Comparison of ENCODE assay signal across 19 cellular contexts in genomic region chr1:8780405-8780804, GRCh38. TPM values are rescaled to one million over a fixed set of nuclear protein-coding genes. Genes with fewer than 3 reads are reported as not detected.
DNase-seq lines count a peak whose midpoint lies in the region; ATAC-seq and TF ChIP-seq lines count a peak whose summit lies in the region.
"Had no signal": no experiment of that assay in that cellular context is flagged by ENCODE, and none has a peak within 500 bp of the region (broad histone marks: within the 10 kb centered on the region; RNA-seq: fewer than 3 reads in every experiment).

No MANE protein-coding gene starts in this region.

- H3K4me3 ChIP-seq in MM.1S (ENCODE audit: low read length) (no peak overlapping the region), psoas muscle (no peak overlapping the region)

- H3K27ac ChIP-seq in MM.1S (ENCODE audit: low read length): peak overlapping the region; percentile 9; the same call in 1 of the 2 replicates
- H3K27ac ChIP-seq in psoas muscle: peak overlapping the region; percentile 58
- H3K27ac ChIP-seq: 22Rv1 had no signal

- intact Hi-C loops in psoas muscle (cut with DNase I): no loop called here

- H3K27ac Mint-ChIP-seq in activated naive CD8-positive, alpha-beta T cell: peak overlapping the region; percentile 13
- no peak overlapping the region for H3K27ac Mint-ChIP-seq in activated naive CD8-positive, alpha-beta T cell treated with anti-CD3 and anti-CD28 coated beads for 36 hours
- no peak overlapping the region for H3K27ac Mint-ChIP-seq in activated T-cell treated with anti-CD3 and anti-CD28 coated beads, Interleukin-2, amount 50 U/mL, for 24 hours
- H3K27ac Mint-ChIP-seq: B cell had no signal

- H3K9me3 ChIP-seq in MM.1S (replicated peaks; ENCODE audit: insufficient read depth, low read length) (no peaks in the 10 kb centered on the region), psoas muscle (no peaks in the 10 kb centered on the region)

- no peak overlapping the region for H3K9ac ChIP-seq in MM.1S (ENCODE audit: low read length)

- H3K36me3 ChIP-seq in MM.1S (replicated peaks; ENCODE audit: insufficient read depth, low read length): no peaks in the 10 kb centered on the region
- no peaks in the 10 kb centered on the region for H3K36me3 ChIP-seq in psoas muscle (ENCODE audit: insufficient read depth in 1 of 2, low read depth in 1 of 2)

- H3K4me2 ChIP-seq in MM.1S (ENCODE audit: low read depth, low read length): peak overlapping the region; percentile 20; the same call in 1 of the 2 replicates

- H3K4me1 ChIP-seq in MM.1S (ENCODE audit: low read length): peaks cover 9% of the 10 kb centered on the region
- H3K4me1 ChIP-seq in psoas muscle: peaks cover 4% of the 10 kb centered on the region

- no peaks in the 10 kb centered on the region for H4K20me1 ChIP-seq in MM.1S (ENCODE audit: insufficient read depth, low read length)

- H3K27me3 Mint-ChIP-seq in activated naive CD8-positive, alpha-beta T cell: no peaks in the 10 kb centered on the region
- H3K27me3 Mint-ChIP-seq in activated naive CD8-positive, alpha-beta T cell treated with anti-CD3 and anti-CD28 coated beads for 36 hours: no peaks in the 10 kb centered on the region
- no peaks in the 10 kb centered on the region for H3K27me3 Mint-ChIP-seq in activated T-cell treated with anti-CD3 and anti-CD28 coated beads, Interleukin-2, amount 50 U/mL, for 24 hours
- H3K27me3 Mint-ChIP-seq: B cell; CD4-positive, alpha-beta memory T cell had no signal

- H3K36me3 Mint-ChIP-seq in activated naive CD8-positive, alpha-beta T cell: no peaks in the 10 kb centered on the region
- H3K36me3 Mint-ChIP-seq in activated naive CD8-positive, alpha-beta T cell treated with anti-CD3 and anti-CD28 coated beads for 36 hours: peaks cover 3% of the 10 kb centered on the region
- no peaks in the 10 kb centered on the region for H3K36me3 Mint-ChIP-seq in activated T-cell treated with anti-CD3 and anti-CD28 coated beads, Interleukin-2, amount 50 U/mL, for 24 hours (ENCODE audit: low read depth)
- H3K36me3 Mint-ChIP-seq: CD4-positive, alpha-beta memory T cell had no signal

- peaks cover 19% of the 10 kb centered on the region for H3K4me1 Mint-ChIP-seq in activated naive CD8-positive, alpha-beta T cell (ENCODE audit: low read depth)
- H3K4me1 Mint-ChIP-seq in activated naive CD8-positive, alpha-beta T cell treated with anti-CD3 and anti-CD28 coated beads for 36 hours: peaks cover 14% of the 10 kb centered on the region
- H3K4me1 Mint-ChIP-seq in activated T-cell treated with anti-CD3 and anti-CD28 coated beads, Interleukin-2, amount 50 U/mL, for 24 hours (ENCODE audit: low read depth): peaks cover 15% of the 10 kb centered on the region

- no peaks in the 10 kb centered on the region for H3K9me3 Mint-ChIP-seq in activated naive CD8-positive, alpha-beta T cell (ENCODE audit: low read depth)
- H3K9me3 Mint-ChIP-seq in activated naive CD8-positive, alpha-beta T cell treated with anti-CD3 and anti-CD28 coated beads for 36 hours: no peaks in the 10 kb centered on the region
- no peaks in the 10 kb centered on the region for H3K9me3 Mint-ChIP-seq in activated T-cell treated with anti-CD3 and anti-CD28 coated beads, Interleukin-2, amount 50 U/mL, for 24 hours
- H3K9me3 Mint-ChIP-seq: CD4-positive, alpha-beta memory T cell had no signal

- no peak overlapping the region for H2AFZ ChIP-seq in MM.1S (ENCODE audit: low read length)

- TF ChIP-seq CTCF in MM.1S (IDR thresholded peaks at IDR 0.05; ENCODE audit: low read length): no peak
- no peak for TF ChIP-seq CTCF in psoas muscle (IDR thresholded peaks at IDR 0.05)

- ATAC-seq in psoas muscle (peak; percentile 27 to 68 (median 49)), GM19023 (IDR thresholded peaks at IDR 0.05; ENCODE audit: unreplicated experiment) (no peak)
- ATAC-seq: HepG2, SK-N-SH treated with all-trans-retinoic acid at 6 μM for 48 hours had no signal

- H3K9me2 ChIP-seq in MM.1S (replicated peaks; ENCODE audit: insufficient read depth, low read length): no peaks in the 10 kb centered on the region

- H3K4me3 Mint-ChIP-seq in activated naive CD8-positive, alpha-beta T cell: no peak overlapping the region
- no peak overlapping the region for H3K4me3 Mint-ChIP-seq in activated naive CD8-positive, alpha-beta T cell treated with anti-CD3 and anti-CD28 coated beads for 36 hours
- H3K4me3 Mint-ChIP-seq in activated T-cell treated with anti-CD3 and anti-CD28 coated beads, Interleukin-2, amount 50 U/mL, for 24 hours: no peak overlapping the region
- H3K4me3 Mint-ChIP-seq: B cell had no signal

- no peaks in the 10 kb centered on the region for H3K27me3 ChIP-seq in MM.1S (replicated peaks; ENCODE audit: insufficient read depth, low read length)
- no peaks in the 10 kb centered on the region for H3K27me3 ChIP-seq in psoas muscle (ENCODE audit: insufficient read depth in 3 of 3, low read length in 2 of 3)

- H3K79me2 ChIP-seq in MM.1S (ENCODE audit: low read length): no peaks in the 10 kb centered on the region

- WGBS in psoas muscle, 3 donors: 50 to 78% (median 52%) methylated on average over 1 of the region's 1 CpG

- H3F3A ChIP-seq in MM.1S (ENCODE audit: insufficient read depth, low read length): no peaks in the 10 kb centered on the region

- no peak for DNase-seq in activated naive CD8-positive, alpha-beta T cell treated with anti-CD3 and anti-CD28 coated beads for 36 hours
- peak; percentile 37 for DNase-seq in MM.1S
- peak; percentile 12 to 70 for DNase-seq in dermis microvascular lymphatic vessel endothelial cell (ENCODE audit: low read depth in 2 of 2)
- DNase-seq in psoas muscle: no peak
- DNase-seq in activated T-cell treated with anti-CD3 and anti-CD28 coated beads, Interleukin-2, amount 50 U/mL, for 24 hours: no peak
- DNase-seq in NCI-H1105 (lab: John Stamatoyannopoulos, UW): no peak
- DNase-seq: CD4-positive, alpha-beta memory T cell; DMS79; KG1; NCI-H1694; NCI-H2107; NCI-H69; SHP77 treated with DMSO at 0.1 percent for 48 hours had no signal

RNA-seq across cellular contexts. Expression of gene RERE, which starts 37.0 kb away (rescaled TPM):
- total RNA-seq in activated naive CD8-positive, alpha-beta T cell treated with anti-CD3 and anti-CD28 coated beads for 36 hours: 10 to 100 TPM; 36.8 to 39.6 TPM
- 46.5 and 69.8 TPM in 2 replicates for total RNA-seq in dermis microvascular lymphatic vessel endothelial cell
- 100 to 1,000 TPM in 2 of 4 donors, 10 to 100 TPM in 2; 56.7 to 308 (median 165) TPM for total RNA-seq in psoas muscle
- polyA plus RNA-seq in psoas muscle: 100 to 1,000 TPM in 1 of 3 donors, 10 to 100 TPM in 2; 38.8 to 130 (median 49.8) TPM

Comparison
In these comparisons a context has a peak if more than half of its experiments do, and no peak if none do; other contexts are left out.
1. DNase-seq: peak in MM.1S (single experiment) and dermis microvascular lymphatic vessel endothelial cell (2 of 2); none in activated naive CD8-positive, alpha-beta T cell treated with anti-CD3 and anti-CD28 coated beads for 36 hours (single experiment), psoas muscle (0 of 2), activated T-cell treated with anti-CD3 and anti-CD28 coated beads, Interleukin-2, amount 50 U/mL, for 24 hours (single experiment) and NCI-H1105 (single experiment).